16 cellular contexts compared by ENCODE assay signal in genomic region chr16:1068451-1068850, GRCh38. TPM values are rescaled to one million over a fixed set of nuclear protein-coding genes. Genes with fewer than 3 reads are reported as not detected.
DNase-seq lines count a peak whose midpoint lies in the region; ATAC-seq and TF ChIP-seq lines count a peak whose summit lies in the region.
"Had no signal": no experiment of that assay in that cellular context is flagged by ENCODE, and none has a peak within 500 bp of the region (broad histone marks: within the 10 kb centered on the region; RNA-seq: fewer than 3 reads in every experiment).

No MANE protein-coding gene starts in this region.

- H3K27me3 ChIP-seq in SK-N-SH (ENCODE audit: insufficient read depth), result peaks cover 94% of the 10 kb centered on the region
- peaks cover 99% of the 10 kb centered on the region for H3K27me3 ChIP-seq in BLaER1

- TF ChIP-seq RAD21 in SK-N-SH (IDR thresholded peaks at IDR 0.05; ENCODE audit: low read length), result no peak

- no peaks in the 10 kb centered on the region for H3K36me3 ChIP-seq in SK-N-SH (replicated peaks in 1 of 2; ENCODE audit: control insufficient read depth in 1 of 2, insufficient read depth in 2 of 2, low read length in 1 of 2)
- H3K36me3 ChIP-seq in BLaER1, result no peaks in the 10 kb centered on the region
- H3K36me3 ChIP-seq in HEK293 (ENCODE audit: control insufficient read depth in 2 of 2, insufficient read depth in 1 of 2, low read length in 2 of 2), result no peaks in the 10 kb centered on the region

- H3K4me2 ChIP-seq in SK-N-SH (no peak overlapping the region), BLaER1 (peak overlapping the region; percentile 62)

- CTCF ChIA-PET in SK-N-SH (lab: Yijun Ruan, JAX), result interaction anchor here (0.6 to 4.4 kb wide), 2 partner anchors 8 to 12 kb away, joined by 4 to 38 read pairs; no protein-coding TSS in a partner anchor
- CTCF ChIA-PET in HEK293 (lab: Yijun Ruan, JAX), result interaction anchor here (1.5 to 3.5 kb wide), 2 partner anchors 11 to 35 kb away, joined by 3 to 28 read pairs; no protein-coding TSS in a partner anchor

- H3K4me3 ChIP-seq in SK-N-SH (ENCODE audit: low read depth in 2 of 2, low read length in 1 of 2) (no peak overlapping the region), BLaER1 (no peak overlapping the region), HEK293 (ENCODE audit: low read depth, low read length) (no peak overlapping the region)

- H3K79me2 ChIP-seq in SK-N-SH (ENCODE audit: insufficient read depth), result no peaks in the 10 kb centered on the region

- ATAC-seq in SK-N-SH treated with all-trans-retinoic acid at 6 μM for 48 hours (peak; percentile 13; the same call in 2 of the 3 replicates), GM18873 (IDR thresholded peaks at IDR 0.05; ENCODE audit: low FRiP score, unreplicated experiment) (no peak), HG02610 (IDR thresholded peaks at IDR 0.05; ENCODE audit: unreplicated experiment) (no peak)

- H2AFZ ChIP-seq in SK-N-SH (ENCODE audit: low read depth), result no peak overlapping the region

- H3K9me3 ChIP-seq in SK-N-SH (no peaks in the 10 kb centered on the region), BLaER1 (no peaks in the 10 kb centered on the region), HEK293 (ENCODE audit: control insufficient read depth, insufficient read depth, low read depth, low read length) (no peaks in the 10 kb centered on the region)

- no peaks in the 10 kb centered on the region for H4K20me1 ChIP-seq in SK-N-SH (ENCODE audit: insufficient read depth)
- H4K20me1 ChIP-seq in BLaER1, result peaks cover 22% of the 10 kb centered on the region; the same call in 1 of the 2 replicates

- TF ChIP-seq EP300 in SK-N-SH (IDR thresholded peaks at IDR 0.05; ENCODE audit: borderline replicate concordance in 1 of 2, low read depth in 1 of 2, low read length in 1 of 2), result no peak

- POLR2A ChIA-PET in SK-N-SH (lab: Yijun Ruan, JAX), result no interaction called here
- POLR2A ChIA-PET in HEK293 (lab: Yijun Ruan, JAX), result no interaction called here

- WGBS in SK-N-SH (ENCODE audit: low lambda C conversion rate), result 29% methylated on average over 10 of the region's 18 CpGs

- H3K27ac ChIP-seq in SK-N-SH (ENCODE audit: low read depth in 2 of 2, low read length in 1 of 2), result no peak overlapping the region
- no peak overlapping the region for H3K27ac ChIP-seq in BLaER1
- H3K27ac ChIP-seq in HEK293 (ENCODE audit: extremely low read depth, low read depth, low read length), result no peak overlapping the region
- peak overlapping the region; percentile 46; the same call in 1 of the 2 replicates for H3K27ac ChIP-seq in VCaP

- H3K4me1 ChIP-seq in SK-N-SH (ENCODE audit: control insufficient read depth in 1 of 2, insufficient read depth in 2 of 2, low read depth in 1 of 2, low read length in 1 of 2) (no peaks in the 10 kb centered on the region), BLaER1 (peaks cover 25% of the 10 kb centered on the region), HEK293 (ENCODE audit: control insufficient read depth, insufficient read depth, low read length) (no peaks in the 10 kb centered on the region; the same call in 1 of the 2 replicates)

- TF ChIP-seq CTCF in SK-N-SH (IDR thresholded peaks at IDR 0.05) (no peak), HEK293 (tag by site-specific recombination; IDR thresholded peaks at IDR 0.05) (no peak), VCaP (conservative IDR thresholded peaks at IDR 0.05) (no peak)

- H3K9me2 ChIP-seq in SK-N-SH, result no peaks in the 10 kb centered on the region

- H3K9ac ChIP-seq in SK-N-SH (no peak overlapping the region), BLaER1 (no peak overlapping the region)

- H3F3A ChIP-seq in SK-N-SH (replicated peaks; ENCODE audit: insufficient read depth), result no peaks in the 10 kb centered on the region

- DNase-seq in SK-N-SH, result no peak
- DNase-seq in activated CD4-positive, alpha-beta T cell treated with anti-CD3 and anti-CD28 coated beads for 48 hours, result no peak
- DNase-seq: C1 segment of cervical spinal cord; Calu3; CD4-positive, alpha-beta T cell; DMS79 treated with DMSO at 0.1 percent for 48 hours; GDM1; GOT3; H9 had no signal

TF ChIP-seq in SK-N-SH treated with all-trans-retinoic acid at 6 μM for 48 hours, 23 proteins besides CTCF, POLR2A, EP300 and RAD21 (continues in another document):
- no peak for TF ChIP-seq RARB (CRISPR knock-in tag; IDR thresholded peaks at IDR 0.05)
- TF ChIP-seq ZNF565 (CRISPR knock-in tag; conservative IDR thresholded peaks at IDR 0.05; ENCODE audit: low read depth), result no peak
- no peak for TF ChIP-seq TOX (CRISPR knock-in tag; IDR thresholded peaks at IDR 0.05; ENCODE audit: borderline replicate concordance)

TF ChIP-seq in SK-N-SH, 30 proteins besides CTCF, POLR2A, EP300 and RAD21:
- TF ChIP-seq TCF12 (IDR thresholded peaks at IDR 0.05) (no peak), IRF3 (IDR thresholded peaks at IDR 0.05; ENCODE audit: low read depth, low read length) (no peak)

TF ChIP-seq in HEK293, 187 proteins besides CTCF, POLR2A, EP300 and RAD21:
- peak; percentile 50; the same call in 1 of the 2 replicates for TF ChIP-seq ZNF341 (tag by site-specific recombination; IDR thresholded peaks at IDR 0.05; ENCODE audit: low read depth)
- TF ChIP-seq ZIC2 (tag by site-specific recombination; IDR thresholded peaks at IDR 0.05), result peak; percentile 82
- peak; percentile 67 for TF ChIP-seq ZFHX2 (tag by site-specific recombination; conservative IDR thresholded peaks at IDR 0.05)
- no peak for TF ChIP-seq ZNF623 (tag by site-specific recombination; IDR thresholded peaks at IDR 0.05)
- TF ChIP-seq EGR2 (tag by site-specific recombination; IDR thresholded peaks at IDR 0.05; ENCODE audit: low read depth), result peak; percentile 62
- peak; percentile 39 for TF ChIP-seq GLIS1 (tag by site-specific recombination; IDR thresholded peaks at IDR 0.05)
- 0 out of 2 replicates have a peak, but pooled peaks have one; percentile 21 for TF ChIP-seq ZBTB8A (tag by site-specific recombination; IDR thresholded peaks at IDR 0.05)
- 0 out of 2 replicates have a peak, but pooled peaks have one; percentile 32 for TF ChIP-seq PRDM10 (tag by site-specific recombination; IDR thresholded peaks at IDR 0.05)
- TF ChIP-seq ZFP3 (tag by site-specific recombination; IDR thresholded peaks at IDR 0.05; ENCODE audit: low read depth), result no peak

RNA-seq across cellular contexts. Expression of gene SSTR5, which starts 4.1 kb away (rescaled TPM):
- polyA plus RNA-seq in SK-N-SH (2012; rRNA removed), result not detected in 2 replicates
- 0.01 TPM in 1 of 2 replicates, not detected in the other for polyA plus RNA-seq in SK-N-SH (2012; cell fraction: cytosol; rRNA removed)
- not detected in 2 replicates for polyA plus RNA-seq in SK-N-SH (2012; cell fraction: nucleus; rRNA removed)
- polyA plus RNA-seq: AG04450 had no signal

RNA-seq across cellular contexts. Expression of gene C1QTNF8, which starts 27.6 kb away (rescaled TPM):
- not detected in 2 replicates for polyA plus RNA-seq in SK-N-SH (2012; rRNA removed)
- polyA plus RNA-seq in SK-N-SH (2012; cell fraction: cytosol; rRNA removed), result not detected in 2 replicates
- polyA plus RNA-seq in SK-N-SH (2012; cell fraction: nucleus; rRNA removed), result not detected in 2 replicates
- polyA plus RNA-seq: AG04450 had no signal
